In genomic region chr13:23579072-23579885, GRCh38 we compare ENCODE assay signal across 1 cellular context.
A peak's percentile ranks its signal among the peaks of the same experiment; 100 is the strongest.
TF ChIP-seq lines count a peak whose summit lies in the region.

No MANE protein-coding gene starts in this region.

TF ChIP-seq in HepG2, 621 proteins besides CTCF, POLR2A, EP300 and RAD21 (continued from another document and continues in another):
- TF ChIP-seq THRA (CRISPR knock-in tag; IDR thresholded peaks at IDR 0.05; ENCODE audit: borderline replicate concordance) (no peak), NBN (conservative IDR thresholded peaks at IDR 0.05) (no peak), E2F1 (CRISPR knock-in tag; IDR thresholded peaks at IDR 0.05) (no peak), RARA (CRISPR knock-in tag; IDR thresholded peaks at IDR 0.05) (no peak), ZNF33A (CRISPR knock-in tag; IDR thresholded peaks at IDR 0.05; ENCODE audit: borderline replicate concordance) (no peak), ZNF543 (CRISPR knock-in tag; IDR thresholded peaks at IDR 0.05) (peak; percentile 80; the same call in 1 of the 2 replicates), PITX1 (CRISPR knock-in tag; IDR thresholded peaks at IDR 0.05) (no peak; the same call in 1 of the 2 replicates), SALL1 (CRISPR knock-in tag; IDR thresholded peaks at IDR 0.05) (peak; percentile 6; the same call in 1 of the 2 replicates), KDM1A (CRISPR knock-in tag; IDR thresholded peaks at IDR 0.05) (no peak), ZNF660 (CRISPR knock-in tag; IDR thresholded peaks at IDR 0.05; ENCODE audit: borderline replicate concordance, low read depth) (no peak), MEIS1 (CRISPR knock-in tag; IDR thresholded peaks at IDR 0.05; ENCODE audit: borderline replicate concordance) (peak; percentile 45; the same call in 1 of the 2 replicates), ZNF569 (CRISPR knock-in tag; IDR thresholded peaks at IDR 0.05; ENCODE audit: borderline replicate concordance) (no peak), NAIF1 (CRISPR knock-in tag; IDR thresholded peaks at IDR 0.05; ENCODE audit: borderline replicate concordance) (peak; percentile 31; the same call in 1 of the 2 replicates), RBFOX2 (IDR thresholded peaks at IDR 0.05; ENCODE audit: low read depth, low read length) (peak; percentile 85), ZNF616 (CRISPR knock-in tag; IDR thresholded peaks at IDR 0.05; ENCODE audit: low read depth) (peak; percentile 35; the same call in 1 of the 2 replicates), STAT5B (CRISPR knock-in tag; IDR thresholded peaks at IDR 0.05) (0 out of 2 replicates have a peak, but pooled peaks have one; percentile 7), PAX8 (CRISPR knock-in tag; IDR thresholded peaks at IDR 0.05; ENCODE audit: borderline replicate concordance) (peak; percentile 62; the same call in 1 of the 2 replicates), JARID2 (CRISPR knock-in tag; IDR thresholded peaks at IDR 0.05; ENCODE audit: insufficient replicate concordance) (no peak), TBX2 (CRISPR knock-in tag; IDR thresholded peaks at IDR 0.05; ENCODE audit: borderline replicate concordance) (peak; percentile 12; the same call in 1 of the 2 replicates), PPARG (CRISPR knock-in tag; conservative IDR thresholded peaks at IDR 0.05) (0 out of 2 replicates have a peak, but pooled peaks have one; percentile 11), ZNF124 (CRISPR knock-in tag; IDR thresholded peaks at IDR 0.05) (no peak), NRL (CRISPR knock-in tag; IDR thresholded peaks at IDR 0.05; ENCODE audit: borderline replicate concordance) (no peak; the same call in none of the 2 replicates), ZSCAN29 (CRISPR knock-in tag; conservative IDR thresholded peaks at IDR 0.05) (0 out of 2 replicates have a peak, but pooled peaks have one; percentile 32), ARNTL (CRISPR knock-in tag; IDR thresholded peaks at IDR 0.05) (no peak), CC2D1A (CRISPR knock-in tag; IDR thresholded peaks at IDR 0.05) (no peak), TSC22D2 (CRISPR knock-in tag; IDR thresholded peaks at IDR 0.05; ENCODE audit: borderline replicate concordance) (no peak), PHF5A (CRISPR knock-in tag; IDR thresholded peaks at IDR 0.05; ENCODE audit: low read depth, unreplicated experiment) (no peak), ZMYM3 (CRISPR knock-in tag; IDR thresholded peaks at IDR 0.05) (peak; percentile 8; the same call in 1 of the 2 replicates), ZNF776 (CRISPR knock-in tag; IDR thresholded peaks at IDR 0.05) (no peak), ZNF235 (CRISPR knock-in tag; IDR thresholded peaks at IDR 0.05; ENCODE audit: borderline replicate concordance) (no peak), PAXIP1 (CRISPR knock-in tag; conservative IDR thresholded peaks at IDR 0.05) (peak; percentile 34; the same call in 1 of the 2 replicates), GATAD2A (CRISPR knock-in tag; IDR thresholded peaks at IDR 0.05) (no peak; the same call in 1 of the 2 replicates), FOSL1 (CRISPR knock-in tag; IDR thresholded peaks at IDR 0.05; ENCODE audit: borderline replicate concordance) (0 out of 2 replicates have a peak, but pooled peaks have one; percentile 7), SNAPC2 (CRISPR knock-in tag; IDR thresholded peaks at IDR 0.05) (no peak; the same call in 1 of the 2 replicates), THAP9 (CRISPR knock-in tag; IDR thresholded peaks at IDR 0.05; ENCODE audit: borderline replicate concordance) (no peak), SRSF4 (IDR thresholded peaks at IDR 0.05; ENCODE audit: low read depth, low read length, poor library complexity, severe bottlenecking) (peak; percentile 76), ZNF136 (CRISPR knock-in tag; IDR thresholded peaks at IDR 0.05; ENCODE audit: low read depth) (no peak), SALL2 (CRISPR knock-in tag; IDR thresholded peaks at IDR 0.05) (peak; percentile 9; the same call in 1 of the 2 replicates), IKZF1 (IDR thresholded peaks at IDR 0.05) (no peak), MXD3 (CRISPR knock-in tag; IDR thresholded peaks at IDR 0.05) (peak; percentile 54), CREB1 (IDR thresholded peaks at IDR 0.05) (no peak), CREB1 (CRISPR knock-in tag; IDR thresholded peaks at IDR 0.05) (no peak), NR2F2 (IDR thresholded peaks at IDR 0.05; ENCODE audit: borderline replicate concordance, low read depth) (no peak), ZNF468 (CRISPR knock-in tag; IDR thresholded peaks at IDR 0.05) (no peak), ZSCAN9 (CRISPR knock-in tag; IDR thresholded peaks at IDR 0.05; ENCODE audit: borderline replicate concordance) (no peak), ZNF234 (CRISPR knock-in tag; conservative IDR thresholded peaks at IDR 0.05) (peak; percentile 94), ZSCAN30 (CRISPR knock-in tag; IDR thresholded peaks at IDR 0.05) (no peak), RARG (CRISPR knock-in tag; IDR thresholded peaks at IDR 0.05; ENCODE audit: low read depth) (no peak), ZNF225 (CRISPR knock-in tag; IDR thresholded peaks at IDR 0.05) (no peak), GABPB1 (CRISPR knock-in tag; IDR thresholded peaks at IDR 0.05) (peak; percentile 42; the same call in 1 of the 2 replicates), ZNF816 (CRISPR knock-in tag; IDR thresholded peaks at IDR 0.05; ENCODE audit: borderline replicate concordance) (peak; percentile 77; the same call in 1 of the 2 replicates), ZFY (CRISPR knock-in tag; IDR thresholded peaks at IDR 0.05) (peak; percentile 53), ZKSCAN8 (CRISPR knock-in tag; IDR thresholded peaks at IDR 0.05; ENCODE audit: borderline replicate concordance) (no peak), ZNF709 (CRISPR knock-in tag; IDR thresholded peaks at IDR 0.05) (no peak), ZNF343 (CRISPR knock-in tag; IDR thresholded peaks at IDR 0.05) (peak; percentile 67; the same call in 1 of the 2 replicates), JUND (CRISPR knock-in tag; IDR thresholded peaks at IDR 0.05) (no peak)
- TF ChIP-seq, protein P1, sequence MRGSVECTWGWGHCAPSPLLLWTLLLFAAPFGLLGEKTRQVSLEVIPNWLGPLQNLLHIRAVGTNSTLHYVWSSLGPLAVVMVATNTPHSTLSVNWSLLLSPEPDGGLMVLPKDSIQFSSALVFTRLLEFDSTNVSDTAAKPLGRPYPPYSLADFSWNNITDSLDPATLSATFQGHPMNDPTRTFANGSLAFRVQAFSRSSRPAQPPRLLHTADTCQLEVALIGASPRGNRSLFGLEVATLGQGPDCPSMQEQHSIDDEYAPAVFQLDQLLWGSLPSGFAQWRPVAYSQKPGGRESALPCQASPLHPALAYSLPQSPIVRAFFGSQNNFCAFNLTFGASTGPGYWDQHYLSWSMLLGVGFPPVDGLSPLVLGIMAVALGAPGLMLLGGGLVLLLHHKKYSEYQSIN (CRISPR knock-in tag; IDR thresholded peaks at IDR 0.05; ENCODE audit: borderline replicate concordance), result no peak
- TF ChIP-seq, protein P2, sequence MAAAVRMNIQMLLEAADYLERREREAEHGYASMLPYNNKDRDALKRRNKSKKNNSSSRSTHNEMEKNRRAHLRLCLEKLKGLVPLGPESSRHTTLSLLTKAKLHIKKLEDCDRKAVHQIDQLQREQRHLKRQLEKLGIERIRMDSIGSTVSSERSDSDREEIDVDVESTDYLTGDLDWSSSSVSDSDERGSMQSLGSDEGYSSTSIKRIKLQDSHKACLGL (CRISPR knock-in tag; IDR thresholded peaks at IDR 0.05), result peak; percentile 88
- TF ChIP-seq, protein P3, sequence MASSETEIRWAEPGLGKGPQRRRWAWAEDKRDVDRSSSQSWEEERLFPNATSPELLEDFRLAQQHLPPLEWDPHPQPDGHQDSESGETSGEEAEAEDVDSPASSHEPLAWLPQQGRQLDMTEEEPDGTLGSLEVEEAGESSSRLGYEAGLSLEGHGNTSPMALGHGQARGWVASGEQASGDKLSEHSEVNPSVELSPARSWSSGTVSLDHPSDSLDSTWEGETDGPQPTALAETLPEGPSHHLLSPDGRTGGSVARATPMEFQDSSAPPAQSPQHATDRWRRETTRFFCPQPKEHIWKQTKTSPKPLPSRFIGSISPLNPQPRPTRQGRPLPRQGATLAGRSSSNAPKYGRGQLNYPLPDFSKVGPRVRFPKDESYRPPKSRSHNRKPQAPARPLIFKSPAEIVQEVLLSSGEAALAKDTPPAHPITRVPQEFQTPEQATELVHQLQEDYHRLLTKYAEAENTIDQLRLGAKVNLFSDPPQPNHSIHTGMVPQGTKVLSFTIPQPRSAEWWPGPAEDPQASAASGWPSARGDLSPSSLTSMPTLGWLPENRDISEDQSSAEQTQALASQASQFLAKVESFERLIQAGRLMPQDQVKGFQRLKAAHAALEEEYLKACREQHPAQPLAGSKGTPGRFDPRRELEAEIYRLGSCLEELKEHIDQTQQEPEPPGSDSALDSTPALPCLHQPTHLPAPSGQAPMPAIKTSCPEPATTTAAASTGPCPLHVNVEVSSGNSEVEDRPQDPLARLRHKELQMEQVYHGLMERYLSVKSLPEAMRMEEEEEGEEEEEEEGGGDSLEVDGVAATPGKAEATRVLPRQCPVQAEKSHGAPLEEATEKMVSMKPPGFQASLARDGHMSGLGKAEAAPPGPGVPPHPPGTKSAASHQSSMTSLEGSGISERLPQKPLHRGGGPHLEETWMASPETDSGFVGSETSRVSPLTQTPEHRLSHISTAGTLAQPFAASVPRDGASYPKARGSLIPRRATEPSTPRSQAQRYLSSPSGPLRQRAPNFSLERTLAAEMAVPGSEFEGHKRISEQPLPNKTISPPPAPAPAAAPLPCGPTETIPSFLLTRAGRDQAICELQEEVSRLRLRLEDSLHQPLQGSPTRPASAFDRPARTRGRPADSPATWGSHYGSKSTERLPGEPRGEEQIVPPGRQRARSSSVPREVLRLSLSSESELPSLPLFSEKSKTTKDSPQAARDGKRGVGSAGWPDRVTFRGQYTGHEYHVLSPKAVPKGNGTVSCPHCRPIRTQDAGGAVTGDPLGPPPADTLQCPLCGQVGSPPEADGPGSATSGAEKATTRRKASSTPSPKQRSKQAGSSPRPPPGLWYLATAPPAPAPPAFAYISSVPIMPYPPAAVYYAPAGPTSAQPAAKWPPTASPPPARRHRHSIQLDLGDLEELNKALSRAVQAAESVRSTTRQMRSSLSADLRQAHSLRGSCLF (CRISPR knock-in tag; IDR thresholded peaks at IDR 0.05; ENCODE audit: borderline replicate concordance), result no peak
